ENCODE assay signal across 10 cellular contexts in the genomic region with DNA sequence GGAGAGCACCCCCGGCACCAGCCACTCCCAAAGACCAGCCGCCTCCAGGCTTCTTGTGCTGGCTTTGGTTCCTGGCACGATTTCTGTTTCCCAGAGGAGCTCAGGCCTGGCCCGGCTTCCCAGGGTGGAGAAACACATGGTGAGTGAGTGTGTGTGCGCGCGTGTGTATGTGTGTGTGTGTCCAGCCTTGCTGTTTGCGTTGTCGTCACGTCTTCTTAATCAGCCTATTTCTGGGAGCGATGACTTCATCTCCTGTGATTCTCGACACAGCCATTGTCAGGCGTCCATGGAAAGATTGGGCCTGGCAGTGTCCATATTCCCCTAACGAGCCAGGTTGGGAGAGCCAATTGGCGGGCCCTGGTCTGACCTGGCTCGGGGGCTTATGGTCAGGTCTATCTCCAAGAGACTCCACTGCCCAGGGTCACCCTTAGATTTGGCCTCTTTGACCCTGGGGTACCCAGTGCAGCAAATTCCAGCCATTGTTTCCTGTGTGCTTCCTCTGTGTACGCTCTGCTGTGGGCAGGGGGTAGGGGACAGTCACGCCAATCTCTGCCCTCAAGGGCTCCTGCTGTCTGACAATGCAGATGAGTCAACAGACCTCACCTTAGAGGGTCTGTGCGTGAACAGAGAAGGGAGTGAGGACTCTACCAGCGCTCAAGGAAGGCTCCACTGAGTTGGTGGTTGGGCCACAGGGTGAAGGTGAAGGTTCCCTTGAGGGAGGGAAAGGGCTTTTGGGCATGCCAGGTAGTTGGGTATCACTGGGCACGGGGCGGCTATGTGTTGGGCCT.
A peak's percentile ranks its signal among the peaks of the same experiment; 100 is the strongest.
DNase-seq lines count a peak whose midpoint lies in the region; FAIRE-seq and TF ChIP-seq lines count a peak whose summit lies in the region.
"Had no signal": no experiment of that assay in that cellular context is flagged by ENCODE, and none has a peak within 500 bp of the region (broad histone marks: within the 10 kb centered on the region; RNA-seq: fewer than 3 reads in every experiment).

No MANE protein-coding gene starts in this region.

- H3K9me3 ChIP-seq in astrocyte (ENCODE audit: insufficient read depth, low read depth, low read length): no peaks in the 10 kb centered on the region
- no peaks in the 10 kb centered on the region for H3K9me3 ChIP-seq in cardiac muscle cell (ENCODE audit: low read depth)

- TF ChIP-seq CTCF in BJ (IDR thresholded peaks at IDR 0.05; ENCODE audit: insufficient read depth, low read depth, low read length) (no peak), astrocyte (IDR thresholded peaks at IDR 0.05; ENCODE audit: insufficient read depth, low read depth, low read length) (no peak), cardiac muscle cell (IDR thresholded peaks at IDR 0.05; ENCODE audit: low read depth, low read length) (no peak)

- peak; percentile 97 for DNase-seq in BJ (ENCODE audit: low read depth)
- peak; percentile 99 for DNase-seq in astrocyte (ENCODE audit: low read depth)
- peak; percentile 56 to 99 for DNase-seq in cardiac muscle cell (ENCODE audit: low read depth in 1 of 2, low spot score in 1 of 2)
- DNase-seq in posterior cingulate gyrus: peak; percentile 56 to 97 (median 79)
- DNase-seq in SW 1271 (lab: John Stamatoyannopoulos, UW): no peak
- DNase-seq in HuH-7.5 (ENCODE audit: low spot score): no peak
- DNase-seq in stimulated activated CD4-positive, alpha-beta T cell treated with anti-CD3 and anti-CD28 coated beads, Interleukin-4, amount 100 ng/mL, for 1 hour: no peak
- DNase-seq in activated CD8-positive, alpha-beta memory T cell treated with anti-CD3 and anti-CD28 coated beads, Interleukin-2, amount 50 U/mL, for 48 hours: no peak

- no peak overlapping the region for H3K4me3 Mint-ChIP-seq in astrocyte (ENCODE audit: unreplicated experiment)
- H3K4me3 Mint-ChIP-seq: stimulated activated effector memory CD8-positive, alpha-beta T cell treated with anti-CD3 and anti-CD28 coated beads, Interleukin-12 subunit alpha, Interleukin-12 subunit beta, amount 100 ng/mL, for 72 hours had no signal

- H3K79me2 ChIP-seq in astrocyte (ENCODE audit: insufficient read depth, low read length): peaks cover 67% of the 10 kb centered on the region

- H3K27ac ChIP-seq in astrocyte (ENCODE audit: low read depth, low read length) (peak overlapping the region; percentile 66), cardiac muscle cell (peak overlapping the region; percentile 5)

- FAIRE-seq in astrocyte (lab: Jason Lieb, UNC): peak; percentile 49
- FAIRE-seq: G401.6 had no signal

- no peak overlapping the region for H3K4me3 ChIP-seq in BJ (ENCODE audit: low read depth, low read length)
- no peak overlapping the region for H3K4me3 ChIP-seq in astrocyte (ENCODE audit: insufficient read depth, low read depth, low read length)
- no peak overlapping the region for H3K4me3 ChIP-seq in cardiac muscle cell

- H3K9me3 Mint-ChIP-seq in astrocyte (ENCODE audit: unreplicated experiment): no peaks in the 10 kb centered on the region
- H3K9me3 Mint-ChIP-seq: stimulated activated effector memory CD8-positive, alpha-beta T cell treated with anti-CD3 and anti-CD28 coated beads, Interleukin-12 subunit alpha, Interleukin-12 subunit beta, amount 100 ng/mL, for 72 hours had no signal

- H3K27me3 Mint-ChIP-seq in astrocyte (ENCODE audit: low read depth, unreplicated experiment): no peaks in the 10 kb centered on the region

- peaks cover 23% of the 10 kb centered on the region for H3K4me1 Mint-ChIP-seq in astrocyte (ENCODE audit: low read depth, unreplicated experiment)

- peak overlapping the region; percentile 44 for H3K4me2 ChIP-seq in astrocyte (ENCODE audit: low read length)

- no peaks in the 10 kb centered on the region for H3K27me3 ChIP-seq in BJ (ENCODE audit: control insufficient read depth, insufficient read depth, low read length)
- no peaks in the 10 kb centered on the region for H3K27me3 ChIP-seq in astrocyte (ENCODE audit: insufficient read depth, low read length)
- H3K27me3 ChIP-seq in cardiac muscle cell: no peaks in the 10 kb centered on the region

- POLR2A ChIA-PET in BJ (lab: Charles Lee): interaction anchor here (0.6 kb wide), 1 partner anchor 22 kb away, joined by 5 read pairs; no protein-coding TSS in a partner anchor

- H3K36me3 ChIP-seq in BJ (ENCODE audit: control insufficient read depth, insufficient read depth, low read length) (no peaks in the 10 kb centered on the region), astrocyte (ENCODE audit: insufficient read depth, low read length) (no peaks in the 10 kb centered on the region), cardiac muscle cell (no peaks in the 10 kb centered on the region)

- H2AFZ ChIP-seq in astrocyte (ENCODE audit: low read depth, low read length): peak overlapping the region; percentile 32

- peak overlapping the region; percentile 41 for H3K27ac Mint-ChIP-seq in astrocyte (ENCODE audit: unreplicated experiment)
- H3K27ac Mint-ChIP-seq: stimulated activated effector memory CD8-positive, alpha-beta T cell treated with anti-CD3 and anti-CD28 coated beads, Interleukin-12 subunit alpha, Interleukin-12 subunit beta, amount 100 ng/mL, for 72 hours had no signal

- CTCF ChIA-PET in BJ (lab: Yijun Ruan, JAX): interaction anchor here (0.6 to 2.1 kb wide), 7 partner anchors 9 to 239 kb away, joined by 3 to 9 read pairs (median 4); no protein-coding TSS in a partner anchor

- H4K20me1 ChIP-seq in astrocyte (ENCODE audit: insufficient read depth, low read length): peaks cover 80% of the 10 kb centered on the region

- intact Hi-C loops in posterior cingulate gyrus (cut with DNase I): no loop called here

- H3K4me1 ChIP-seq in astrocyte (ENCODE audit: insufficient read depth, low read length) (peaks cover 15% of the 10 kb centered on the region), cardiac muscle cell (ENCODE audit: low read depth) (peaks cover 20% of the 10 kb centered on the region)

- H3K36me3 Mint-ChIP-seq in astrocyte (ENCODE audit: low read depth, unreplicated experiment): peaks cover 9% of the 10 kb centered on the region
- H3K36me3 Mint-ChIP-seq: stimulated activated effector memory CD8-positive, alpha-beta T cell treated with anti-CD3 and anti-CD28 coated beads, Interleukin-12 subunit alpha, Interleukin-12 subunit beta, amount 100 ng/mL, for 72 hours had no signal

- peak overlapping the region; percentile 66 for H3K9ac ChIP-seq in astrocyte (ENCODE audit: low read length)

Comparison
In these comparisons a context has a peak if more than half of its experiments do, and no peak if none do; other contexts are left out.
1. DNase-seq: peak in BJ (single experiment), astrocyte (single experiment), cardiac muscle cell (2 of 2) and posterior cingulate gyrus (10 of 10); none in SW 1271 (0 of 2), HuH-7.5 (single experiment), stimulated activated CD4-positive, alpha-beta T cell treated with anti-CD3 and anti-CD28 coated beads, Interleukin-4, amount 100 ng/mL, for 1 hour (single experiment) and activated CD8-positive, alpha-beta memory T cell treated with anti-CD3 and anti-CD28 coated beads, Interleukin-2, amount 50 U/mL, for 48 hours (single experiment).